Comparison of ENCODE assay signal across 28 cellular contexts in the genomic region with DNA sequence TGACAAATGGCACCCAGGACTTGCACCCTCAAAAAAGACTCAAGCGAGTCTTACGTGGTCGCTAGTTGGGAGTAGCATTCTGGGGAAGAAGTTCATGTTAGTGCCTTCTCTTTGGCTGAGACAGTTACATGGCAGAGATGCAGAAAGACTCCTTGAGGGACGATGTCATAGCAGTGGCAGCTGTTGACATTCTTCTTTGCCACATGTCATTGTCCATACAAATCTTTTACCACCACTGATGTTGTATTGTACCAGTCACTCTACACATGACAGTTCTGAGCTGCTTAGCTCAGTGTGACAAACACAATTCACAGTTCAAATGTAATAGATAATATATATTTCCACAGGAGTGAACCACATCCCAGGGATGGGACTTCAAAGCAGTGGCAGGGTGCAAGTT.
"Had no signal": no experiment of that assay in that cellular context is flagged by ENCODE, and none has a peak within 500 bp of the region (broad histone marks: within the 10 kb centered on the region; RNA-seq: fewer than 3 reads in every experiment).

No MANE protein-coding gene starts in this region.

- H3K27ac ChIP-seq: coronary artery, left lung, testis, uterus had no signal

- ATAC-seq: activated CD4-positive, alpha-beta T cell treated with anti-CD3 and anti-CD28 coated beads for 36 hours; left lung; sciatic nerve; stimulated activated naive B cell treated with anti-CD40 and anti-IgM and Interleukin-4, amounts not matched to agents 10 μg/mL and 1 μg/mL and 100 μg/mL, for 72 hours; T-helper 17 cell had no signal

- H3K4me3 ChIP-seq: coronary artery, left lung, lung, smooth muscle cell, testis, uterus had no signal

- H3K4me1 Mint-ChIP-seq: activated CD4-positive, alpha-beta T cell treated with anti-CD3 and anti-CD28 coated beads for 36 hours; activated naive CD8-positive, alpha-beta T cell treated with anti-CD3 and anti-CD28 coated beads, Interleukin-2, amount 10 ng/mL, durations not matched to agents 7 days and 5 days; T-helper 17 cell had no signal

- H3K9me3 ChIP-seq: left lung, testis, uterus had no signal

- H3K4me3 Mint-ChIP-seq: activated B cell treated with CpG ODN at 0.5 μM for 24 hours; activated CD4-positive, alpha-beta T cell treated with anti-CD3 and anti-CD28 coated beads for 36 hours; activated naive CD4-positive, alpha-beta T cell treated with anti-CD3 and anti-CD28 coated beads for 36 hours; activated naive CD8-positive, alpha-beta T cell treated with anti-CD3 and anti-CD28 coated beads, Interleukin-2, amount 10 ng/mL, durations not matched to agents 7 days and 5 days; activated T-cell treated with anti-CD3 and anti-CD28 coated beads, Interleukin-2, amount 50 U/mL, for 24 hours; endodermal cell; neural crest cell; stimulated activated naive B cell treated with anti-CD40 and anti-IgM and Interleukin-4, amounts not matched to agents 10 μg/mL and 1 μg/mL and 100 μg/mL, for 72 hours; T-helper 17 cell had no signal

- H3K36me3 ChIP-seq: left lung, uterus had no signal

- DNase-seq: activated B cell treated with CpG ODN at 0.5 μM for 24 hours; activated CD4-positive, alpha-beta T cell treated with anti-CD3 and anti-CD28 coated beads for 36 hours; activated CD4-positive, alpha-beta T cell treated with anti-CD3 and anti-CD28 coated beads, Interleukin-2, amount 50 U/mL, for 4 hours; activated CD8-positive, alpha-beta memory T cell treated with anti-CD3 and anti-CD28 coated beads for 24 hours; activated CD8-positive, alpha-beta memory T cell treated with anti-CD3 and anti-CD28 coated beads, Interleukin-2, amount 50 U/mL, for 4 hours; activated naive CD4-positive, alpha-beta T cell treated with anti-CD3 and anti-CD28 coated beads for 36 hours; activated naive CD8-positive, alpha-beta T cell treated with anti-CD3 and anti-CD28 coated beads, Interleukin-2, amount 10 ng/mL, durations not matched to agents 7 days and 5 days; activated T-cell treated with anti-CD3 and anti-CD28 coated beads, Interleukin-2, amount 50 U/mL, for 24 hours; amniotic stem cell; cerebellar nuclear complex; endodermal cell; left lung; midbrain; occipital lobe; stimulated activated CD4-positive, alpha-beta T cell treated with anti-CD3 and anti-CD28 coated beads, Interleukin-15, amount 100 ng/mL, for 24 hours; stimulated activated CD4-positive, alpha-beta T cell treated with anti-CD3 and anti-CD28 coated beads, Interleukin-2, amount 100 ng/mL, for 48 hours; stimulated activated CD8-positive, alpha-beta memory T cell treated with anti-CD3 and anti-CD28 coated beads, Interleukin-4, amount 100 ng/mL, for 48 hours; stimulated activated naive B cell treated with anti-CD40 and anti-IgM and Interleukin-4, amounts not matched to agents 10 μg/mL and 1 μg/mL and 100 μg/mL, for 72 hours; T-helper 17 cell; testis; trophoblast cell; uterus had no signal

- H3K9me3 Mint-ChIP-seq: activated B cell treated with CpG ODN at 0.5 μM for 24 hours; activated naive CD4-positive, alpha-beta T cell treated with anti-CD3 and anti-CD28 coated beads for 36 hours; activated naive CD8-positive, alpha-beta T cell treated with anti-CD3 and anti-CD28 coated beads, Interleukin-2, amount 10 ng/mL, durations not matched to agents 7 days and 5 days; activated T-cell treated with anti-CD3 and anti-CD28 coated beads, Interleukin-2, amount 50 U/mL, for 24 hours; activated T-helper 2 cell treated with anti-CD3 and anti-CD28 coated beads, Interferon-gamma antibody, Interleukin-2, Interleukin-4, amounts not matched to agents 10 μg/mL and 5 μg/mL and 100 μg/mL, durations not matched to agents 14 hours and 24 hours and 36 hours; endodermal cell; neural crest cell had no signal

- H3K36me3 Mint-ChIP-seq: activated naive CD8-positive, alpha-beta T cell treated with anti-CD3 and anti-CD28 coated beads, Interleukin-2, amount 10 ng/mL, durations not matched to agents 7 days and 5 days had no signal

- H3K27me3 Mint-ChIP-seq: activated B cell treated with CpG ODN at 0.5 μM for 24 hours; activated CD4-positive, alpha-beta T cell treated with anti-CD3 and anti-CD28 coated beads for 36 hours; activated naive CD8-positive, alpha-beta T cell treated with anti-CD3 and anti-CD28 coated beads, Interleukin-2, amount 10 ng/mL, durations not matched to agents 7 days and 5 days; activated T-cell treated with anti-CD3 and anti-CD28 coated beads, Interleukin-2, amount 50 U/mL, for 24 hours; stimulated activated naive B cell treated with anti-CD40 and anti-IgM and Interleukin-4, amounts not matched to agents 10 μg/mL and 1 μg/mL and 100 μg/mL, for 72 hours; T-helper 17 cell had no signal

- H3K27me3 ChIP-seq: left lung, testis, uterus had no signal

- H3K4me1 ChIP-seq: uterus had no signal

- H3K27ac Mint-ChIP-seq: activated B cell treated with CpG ODN at 0.5 μM for 24 hours; activated CD4-positive, alpha-beta T cell treated with anti-CD3 and anti-CD28 coated beads for 36 hours; activated naive CD4-positive, alpha-beta T cell treated with anti-CD3 and anti-CD28 coated beads for 36 hours; activated naive CD8-positive, alpha-beta T cell treated with anti-CD3 and anti-CD28 coated beads, Interleukin-2, amount 10 ng/mL, durations not matched to agents 7 days and 5 days; activated T-cell treated with anti-CD3 and anti-CD28 coated beads, Interleukin-2, amount 50 U/mL, for 24 hours; activated T-helper 2 cell treated with anti-CD3 and anti-CD28 coated beads, Interferon-gamma antibody, Interleukin-2, Interleukin-4, amounts not matched to agents 10 μg/mL and 5 μg/mL and 100 μg/mL, durations not matched to agents 14 hours and 24 hours and 36 hours; endodermal cell; stimulated activated naive B cell treated with anti-CD40 and anti-IgM and Interleukin-4, amounts not matched to agents 10 μg/mL and 1 μg/mL and 100 μg/mL, for 72 hours; T-helper 17 cell had no signal
